ENCODE assay signal across 16 cellular contexts in genomic region chr12:233615-233968, GRCh38. TPM values are rescaled to one million over a fixed set of nuclear protein-coding genes. Genes with fewer than 3 reads are reported as not detected.
"Had no signal": no experiment of that assay in that cellular context is flagged by ENCODE, and none has a peak within 500 bp of the region (broad histone marks: within the 10 kb centered on the region; RNA-seq: fewer than 3 reads in every experiment).

No MANE protein-coding gene starts in this region.

- ATAC-seq: activated naive CD8-positive, alpha-beta T cell treated with anti-CD3 and anti-CD28 coated beads, Interleukin-2, amount 50 U/mL, for 24 hours; SK-N-SH treated with all-trans-retinoic acid at 6 μM for 48 hours; stimulated activated memory B cell treated with anti-CD40 and anti-IgM and Interleukin-4, amounts not matched to agents 10 μg/mL and 1 μg/mL and 100 μg/mL, for 72 hours had no signal

- H3K4me3 ChIP-seq: ascending aorta, esophagus muscularis mucosa, heart left ventricle, transverse colon had no signal

- H3K36me3 ChIP-seq: ascending aorta, heart left ventricle, transverse colon had no signal

- H3K27ac ChIP-seq: ascending aorta, esophagus muscularis mucosa, heart left ventricle, transverse colon had no signal

- H3K27me3 ChIP-seq: ascending aorta, heart left ventricle had no signal

- H3K4me1 ChIP-seq: ascending aorta, esophagus muscularis mucosa, heart left ventricle, transverse colon had no signal

- DNase-seq: activated CD4-positive, alpha-beta memory T cell treated with anti-CD3 and anti-CD28 coated beads for 36 hours; activated CD4-positive, CD25-positive, alpha-beta regulatory T cell treated with anti-CD3 and anti-CD28 coated beads, Interleukin-2, amount 50 U/mL, for 72 hours; activated naive CD4-positive, alpha-beta T cell treated with Interleukin-2 at 50 U/mL for 16 hours; activated naive CD8-positive, alpha-beta T cell treated with anti-CD3 and anti-CD28 coated beads, Interleukin-2, amount 50 U/mL, for 24 hours; small intestine; transverse colon had no signal

RNA-seq across cellular contexts. Expression of gene SLC6A12, which starts 19.6 kb away (rescaled TPM):
- total RNA-seq: fibroblast of villous mesenchyme; kidney epithelial cell; T-helper 1 cell treated with Interleukin-12 subunit alpha and Interleukin-12 subunit beta and Interleukin-4 antibody, amounts not matched to agents 30 ng/mL and 1 ng/mL, for 36 hours had no signal

RNA-seq across cellular contexts. Expression of gene SLC6A13, which starts 29.0 kb away (rescaled TPM):
- total RNA-seq: ascending aorta, esophagus muscularis mucosa, fibroblast of villous mesenchyme, kidney epithelial cell, lower leg skin, mesenteric fat pad, transverse colon had no signal
